ENCODE assay signal across 16 cellular contexts in genomic region chr11:30435488-30435887, GRCh38.
"Had no signal": no experiment of that assay in that cellular context is flagged by ENCODE, and none has a peak within 500 bp of the region (broad histone marks: within the 10 kb centered on the region; RNA-seq: fewer than 3 reads in every experiment).

No MANE protein-coding gene starts in this region.

- H3K4me1 Mint-ChIP-seq: activated CD8-positive, alpha-beta memory T cell treated with anti-CD3 and anti-CD28 coated beads, Interleukin-2, amount 10 ng/mL, durations not matched to agents 7 days and 5 days; activated naive CD8-positive, alpha-beta T cell treated with anti-CD3 and anti-CD28 coated beads, Interleukin-2, amount 10 ng/mL, durations not matched to agents 7 days and 5 days; memory B cell; stimulated activated effector memory CD8-positive, alpha-beta T cell treated with anti-CD3 and anti-CD28 coated beads, Interleukin-12 subunit alpha, Interleukin-12 subunit beta, amount 100 ng/mL, for 72 hours had no signal

- ATAC-seq: activated CD8-positive, alpha-beta memory T cell treated with anti-CD3 and anti-CD28 coated beads, Interleukin-2, amount 10 ng/mL, durations not matched to agents 7 days and 5 days; stimulated activated effector memory CD8-positive, alpha-beta T cell treated with anti-CD3 and anti-CD28 coated beads, Interleukin-12 subunit alpha, Interleukin-12 subunit beta, amount 100 ng/mL, for 72 hours had no signal

- H3K36me3 Mint-ChIP-seq: activated CD8-positive, alpha-beta memory T cell treated with anti-CD3 and anti-CD28 coated beads, Interleukin-2, amount 10 ng/mL, durations not matched to agents 7 days and 5 days; activated naive CD8-positive, alpha-beta T cell treated with anti-CD3 and anti-CD28 coated beads, Interleukin-2, amount 10 ng/mL, durations not matched to agents 7 days and 5 days; immature natural killer cell; memory B cell; stimulated activated effector memory CD8-positive, alpha-beta T cell treated with anti-CD3 and anti-CD28 coated beads, Interleukin-12 subunit alpha, Interleukin-12 subunit beta, amount 100 ng/mL, for 72 hours had no signal

- H3K9me3 Mint-ChIP-seq: activated naive CD8-positive, alpha-beta T cell treated with anti-CD3 and anti-CD28 coated beads, Interleukin-2, amount 10 ng/mL, durations not matched to agents 7 days and 5 days; activated T-cell treated with anti-CD3 and anti-CD28 coated beads, Interleukin-2, amount 50 U/mL, for 24 hours; memory B cell; stimulated activated effector memory CD8-positive, alpha-beta T cell treated with anti-CD3 and anti-CD28 coated beads, Interleukin-12 subunit alpha, Interleukin-12 subunit beta, amount 100 ng/mL, for 72 hours had no signal

- H3K27ac Mint-ChIP-seq: activated CD8-positive, alpha-beta memory T cell treated with anti-CD3 and anti-CD28 coated beads, Interleukin-2, amount 10 ng/mL, durations not matched to agents 7 days and 5 days; activated naive CD8-positive, alpha-beta T cell treated with anti-CD3 and anti-CD28 coated beads, Interleukin-2, amount 10 ng/mL, durations not matched to agents 7 days and 5 days; activated T-cell treated with anti-CD3 and anti-CD28 coated beads, Interleukin-2, amount 50 U/mL, for 24 hours; endodermal cell; immature natural killer cell; memory B cell; stimulated activated effector memory CD8-positive, alpha-beta T cell treated with anti-CD3 and anti-CD28 coated beads, Interleukin-12 subunit alpha, Interleukin-12 subunit beta, amount 100 ng/mL, for 72 hours had no signal

- H3K4me3 Mint-ChIP-seq: activated CD8-positive, alpha-beta memory T cell treated with anti-CD3 and anti-CD28 coated beads, Interleukin-2, amount 10 ng/mL, durations not matched to agents 7 days and 5 days; activated naive CD8-positive, alpha-beta T cell treated with anti-CD3 and anti-CD28 coated beads, Interleukin-2, amount 10 ng/mL, durations not matched to agents 7 days and 5 days; activated T-cell treated with anti-CD3 and anti-CD28 coated beads, Interleukin-2, amount 50 U/mL, for 24 hours; endodermal cell; immature natural killer cell; memory B cell; stimulated activated effector memory CD8-positive, alpha-beta T cell treated with anti-CD3 and anti-CD28 coated beads, Interleukin-12 subunit alpha, Interleukin-12 subunit beta, amount 100 ng/mL, for 72 hours had no signal

- DNase-seq: activated CD4-positive, alpha-beta T cell treated with anti-CD3 and anti-CD28 coated beads for 1 hour; activated CD4-positive, alpha-beta T cell treated with anti-CD3 and anti-CD28 coated beads, Interleukin-2, amount 50 U/mL, for 48 hours; activated CD8-positive, alpha-beta memory T cell treated with anti-CD3 and anti-CD28 coated beads, Interleukin-2, amount 10 ng/mL, durations not matched to agents 7 days and 5 days; activated gamma-delta T cell; activated naive CD8-positive, alpha-beta T cell treated with anti-CD3 and anti-CD28 coated beads, Interleukin-2, amount 10 ng/mL, durations not matched to agents 7 days and 5 days; activated T-cell treated with anti-CD3 and anti-CD28 coated beads, Interleukin-2, amount 50 U/mL, for 24 hours; anterior cingulate cortex; dermis blood vessel endothelial cell; endodermal cell; glutamatergic neuron; immature natural killer cell; retina; small intestine; T-helper 9 cell had no signal
